ENCODE assay signal across 28 cellular contexts in genomic region chr1:2826316-2826715, GRCh38. TPM values are rescaled to one million over a fixed set of nuclear protein-coding genes. Genes with fewer than 3 reads are reported as not detected.
DNase-seq lines count a peak whose midpoint lies in the region; ATAC-seq, FAIRE-seq and TF ChIP-seq lines count a peak whose summit lies in the region.
"Had no signal": no experiment of that assay in that cellular context is flagged by ENCODE, and none has a peak within 500 bp of the region (broad histone marks: within the 10 kb centered on the region; RNA-seq: fewer than 3 reads in every experiment).

No MANE protein-coding gene starts in this region.

- H3K36me3 Mint-ChIP-seq in chondrocyte (ENCODE audit: low read depth), result no peaks in the 10 kb centered on the region
- H3K36me3 Mint-ChIP-seq: CD14-positive monocyte; CD8-positive, alpha-beta memory T cell had no signal

- no peaks in the 10 kb centered on the region for H3K4me1 Mint-ChIP-seq in chondrocyte (ENCODE audit: low read depth)
- H3K4me1 Mint-ChIP-seq: CD14-positive monocyte; CD8-positive, alpha-beta memory T cell had no signal

- H3K4me1 ChIP-seq in right atrium auricular region (no peaks in the 10 kb centered on the region), kidney (ENCODE audit: control insufficient read depth in 1 of 2, insufficient read depth in 1 of 2, low read depth in 1 of 2, low read length in 2 of 2) (peaks cover 0 to 2% of the 10 kb centered on the region in 2 donors), psoas muscle (no peaks in the 10 kb centered on the region)
- H3K4me1 ChIP-seq: A549, BE2C, HAP-1 had no signal

- peak; percentile 30 for DNase-seq in Right ventricle myocardium superior
- DNase-seq in right atrium auricular region (ENCODE audit: low spot score), result no peak
- peak; percentile 85 for DNase-seq in chondrocyte (ENCODE audit: low spot score)
- peak; percentile 55 for DNase-seq in kidney
- DNase-seq in psoas muscle, result peak; percentile 4 to 32
- DNase-seq in RPMI8226, result no peak
- DNase-seq in DMS153 treated with DMSO at 0.1 percent for 48 hours (lab: John Stamatoyannopoulos, UW; ENCODE audit: unreplicated experiment), result no peak
- DNase-seq: 8988T; ACHN; AML-193; BE2C; CD4-positive, alpha-beta T cell; CD8-positive, alpha-beta memory T cell; DMS 273 treated with DMSO at 0.1 percent for 48 hours; DMS53; DMS79 treated with DMSO at 0.1 percent for 48 hours; GF-D8; GOT3; HFFc6 had no signal

- peaks cover 22% of the 10 kb centered on the region for H3K9me3 Mint-ChIP-seq in chondrocyte (ENCODE audit: low read depth)
- H3K9me3 Mint-ChIP-seq: CD4-positive, alpha-beta T cell had no signal

- H3K9me3 ChIP-seq in right atrium auricular region (peaks cover 0 to 13% of the 10 kb centered on the region in 2 donors), kidney (ENCODE audit: control insufficient read depth in 1 of 2, low read length in 2 of 2) (peaks cover 0 to 2% of the 10 kb centered on the region in 2 donors), psoas muscle (no peaks in the 10 kb centered on the region)
- H3K9me3 ChIP-seq: A549, BE2C, HAP-1 had no signal

- FAIRE-seq in kidney (lab: Jason Lieb, UNC), result no peak
- FAIRE-seq: A549, D721Med, GM12891, GM18507, H54 had no signal

- ATAC-seq in Right ventricle myocardium superior (ENCODE audit: poor library complexity), result no peak
- no peak for ATAC-seq in psoas muscle
- ATAC-seq: A549 had no signal

- no peak overlapping the region for H3K9ac ChIP-seq in kidney (ENCODE audit: low read length in 2 of 2)
- H3K9ac ChIP-seq: BLaER1 treated with 17β-estradiol and CSF1 and Interleukin-3, amounts not matched to agents 10 nM and 100 nM had no signal

- H3K27me3 Mint-ChIP-seq in chondrocyte (ENCODE audit: low read depth), result no peaks in the 10 kb centered on the region

- H3K27me3 ChIP-seq in right atrium auricular region (no peaks in the 10 kb centered on the region), psoas muscle (ENCODE audit: insufficient read depth in 3 of 3, low read length in 2 of 3) (peaks cover 0 to 24% (median under 1%) of the 10 kb centered on the region in 3 donors)
- H3K27me3 ChIP-seq: BE2C had no signal

- H3K4me3 ChIP-seq in right atrium auricular region (no peak overlapping the region), kidney (ENCODE audit: low read length in 2 of 2) (no peak overlapping the region), psoas muscle (no peak overlapping the region)
- H3K4me3 ChIP-seq: A549; BLaER1 treated with 17β-estradiol and CSF1 and Interleukin-3, amounts not matched to agents 10 nM and 100 nM; HAP-1 had no signal

- H3K4me3 Mint-ChIP-seq in chondrocyte (ENCODE audit: unreplicated experiment), result no peak overlapping the region
- H3K4me3 Mint-ChIP-seq: CD14-positive monocyte; CD4-positive, alpha-beta T cell; CD8-positive, alpha-beta memory T cell; HFFc6 had no signal

- TF ChIP-seq CTCF in right atrium auricular region (IDR thresholded peaks at IDR 0.05) (no peak), chondrocyte (IDR thresholded peaks at IDR 0.05) (no peak), kidney (IDR thresholded peaks at IDR 0.05; ENCODE audit: borderline replicate concordance, extremely low read depth, insufficient read depth) (no peak), psoas muscle (IDR thresholded peaks at IDR 0.05) (no peak)

- H3K36me3 ChIP-seq in right atrium auricular region (no peaks in the 10 kb centered on the region), kidney (ENCODE audit: control insufficient read depth in 1 of 2, insufficient read depth in 2 of 2, low read length in 2 of 2) (no peaks in the 10 kb centered on the region), psoas muscle (ENCODE audit: insufficient read depth in 1 of 2, low read depth in 1 of 2) (no peaks in the 10 kb centered on the region)
- H3K36me3 ChIP-seq: BE2C; BLaER1 treated with 17β-estradiol and CSF1 and Interleukin-3, amounts not matched to agents 10 nM and 100 nM; HAP-1 had no signal

- H3K27ac Mint-ChIP-seq in chondrocyte (ENCODE audit: unreplicated experiment), result no peak overlapping the region
- H3K27ac Mint-ChIP-seq: CD4-positive, alpha-beta T cell; CD8-positive, alpha-beta memory T cell; HFFc6 had no signal

- intact Hi-C loops in Right ventricle myocardium superior (cut with DNase I), result no loop called here
- intact Hi-C loops in kidney (cut with DNase I), result no loop called here
- intact Hi-C loops in psoas muscle (cut with DNase I), result no loop called here

- WGBS in psoas muscle, 3 donors, result 73 to 77% (median 76%) methylated on average over 15 of the region's 15 CpGs

- H3K27ac ChIP-seq in right atrium auricular region (no peak overlapping the region), kidney (ENCODE audit: low read depth in 2 of 2, low read length in 2 of 2) (no peak overlapping the region), psoas muscle (no peak overlapping the region)
- H3K27ac ChIP-seq: A549; BLaER1 treated with 17β-estradiol and CSF1 and Interleukin-3, amounts not matched to agents 10 nM and 100 nM had no signal

RNA-seq across cellular contexts. Expression of gene TTC34, which starts 24.8 kb away (rescaled TPM):
- 0.56 TPM for total RNA-seq in Right ventricle myocardium superior
- total RNA-seq in right atrium auricular region, result under 1 TPM; 0.08 to 0.11 TPM
- 0.60 to 1.8 TPM (median 0.67 TPM) in 3 replicates for total RNA-seq in chondrocyte
- 2.4 TPM for total RNA-seq in kidney
- 0.15 TPM for polyA plus RNA-seq in kidney (ENCODE audit: insufficient read depth, low read depth, low replicate concordance)
- under 1 TPM; 0.04 to 0.15 (median 0.06) TPM for total RNA-seq in psoas muscle
- under 1 TPM; 0.01 to 0.03 (median 0.01) TPM for polyA plus RNA-seq in psoas muscle
- total RNA-seq: Daoy had no signal

Comparison
In these comparisons a context has a peak if more than half of its experiments do, and no peak if none do; other contexts are left out.
1. DNase-seq: peak in Right ventricle myocardium superior (single experiment), chondrocyte (single experiment), kidney (single experiment) and psoas muscle (2 of 2); none in right atrium auricular region (single experiment), RPMI8226 (single experiment) and DMS153 treated with DMSO at 0.1 percent for 48 hours (single experiment).